23 cellular contexts compared by ENCODE assay signal in the genomic region with DNA sequence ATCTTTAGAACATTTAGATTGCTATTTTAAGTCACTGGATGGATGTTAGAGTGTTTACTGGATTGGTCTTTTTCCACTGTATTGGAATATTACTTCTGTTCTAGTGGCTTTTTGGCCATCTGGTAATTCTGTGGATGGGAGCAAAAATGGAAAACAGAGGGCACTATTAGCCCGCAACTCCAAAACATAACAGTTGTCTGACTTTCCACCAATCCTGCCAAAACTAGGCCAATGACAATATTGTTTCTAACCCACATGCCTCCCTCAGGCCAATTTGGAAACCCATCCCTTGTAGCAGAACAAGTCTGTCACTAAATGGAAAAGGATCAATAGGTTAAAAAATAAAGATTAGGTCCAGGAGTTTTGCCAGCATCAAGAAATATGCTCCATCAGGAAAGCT.
"Had no signal": no experiment of that assay in that cellular context is flagged by ENCODE, and none has a peak within 500 bp of the region (broad histone marks: within the 10 kb centered on the region; RNA-seq: fewer than 3 reads in every experiment).

No MANE protein-coding gene starts in this region.

- H3K4me3 ChIP-seq: esophagus squamous epithelium, lung, neural progenitor cell, psoas muscle, skin epidermis, spleen, testis, transverse colon, upper lobe of right lung, vagina had no signal

- H3K4me1 ChIP-seq: esophagus squamous epithelium, neural progenitor cell, psoas muscle, spleen, testis, transverse colon, upper lobe of right lung, vagina had no signal

- ATAC-seq: effector memory CD8-positive, alpha-beta T cell; naive thymus-derived CD4-positive, alpha-beta T cell; psoas muscle; right cardiac atrium; stimulated activated memory B cell treated with anti-CD40 and anti-IgM and Interleukin-4, amounts not matched to agents 10 μg/mL and 1 μg/mL and 100 μg/mL, for 72 hours; stimulated activated naive CD8-positive, alpha-beta T cell treated with anti-CD3 and anti-CD28 coated beads, Interleukin-15, Interleukin-2, amounts not matched to agents 100 U/mL and 50 U/mL, for 24 hours; upper lobe of right lung had no signal

- H3K27ac ChIP-seq: esophagus squamous epithelium, neural progenitor cell, psoas muscle, skin epidermis, spleen, testis, transverse colon, upper lobe of right lung, vagina had no signal

- H3K27me3 ChIP-seq: esophagus squamous epithelium, neural progenitor cell, spleen, testis, transverse colon, upper lobe of right lung, vagina had no signal

- DNase-seq: cortex of kidney; effector memory CD8-positive, alpha-beta T cell; erythroblast; esophagus squamous epithelium; head of caudate nucleus; mesendoderm; midbrain; naive thymus-derived CD4-positive, alpha-beta T cell; posterior cingulate gyrus; psoas muscle; right cardiac atrium; spleen; stimulated activated CD4-positive, alpha-beta T cell treated with anti-CD3 and anti-CD28 coated beads, Interleukin-4, amount 100 ng/mL, for 4 hours; stimulated activated naive CD8-positive, alpha-beta T cell treated with anti-CD3 and anti-CD28 coated beads, Interleukin-15, Interleukin-2, amounts not matched to agents 100 U/mL and 50 U/mL, for 24 hours; substantia nigra; testis; transverse colon; upper lobe of right lung had no signal

- H3K36me3 ChIP-seq: esophagus squamous epithelium, neural progenitor cell, spleen, transverse colon, upper lobe of right lung, vagina had no signal

- H3K9me3 ChIP-seq: esophagus squamous epithelium, psoas muscle, spleen, testis, transverse colon, upper lobe of right lung, vagina had no signal
